Comparison of ENCODE assay signal across 7 cellular contexts in genomic region chr10:99432047-99432446, GRCh38. TPM values are rescaled to one million over a fixed set of nuclear protein-coding genes. Genes with fewer than 3 reads are reported as not detected.
A peak's percentile ranks its signal among the peaks of the same experiment; 100 is the strongest.
DNase-seq lines count a peak whose midpoint lies in the region; ATAC-seq and TF ChIP-seq lines count a peak whose summit lies in the region.

No MANE protein-coding gene starts in this region.

- H3K4me3 ChIP-seq in GM23248 (peak overlapping the region; percentile 100), OCI-LY3 (ENCODE audit: low read length) (peak overlapping the region; percentile 92; the same call in 1 of the 2 replicates), epithelial cell of esophagus (ENCODE audit: low read length) (peak overlapping the region; percentile 94), psoas muscle (peak overlapping the region; percentile 94)

- no peak for ATAC-seq in psoas muscle

- H3K4me1 ChIP-seq in GM23248 (ENCODE audit: insufficient read depth) (peaks cover 3% of the 10 kb centered on the region; the same call in 1 of the 2 replicates), OCI-LY3 (ENCODE audit: low read length) (peaks cover 12% of the 10 kb centered on the region), psoas muscle (peaks cover 59% of the 10 kb centered on the region)

- intact Hi-C loops in psoas muscle (cut with DNase I) = loop anchor here in 1 of 2 donors (5.0 kb wide), 1 partner anchor 40 kb away; no protein-coding TSS in a partner anchor

- H3K4me2 ChIP-seq in GM23248 (ENCODE audit: unreplicated experiment) (peak overlapping the region; percentile 99), OCI-LY3 (ENCODE audit: low read length) (peak overlapping the region; percentile 98)

- H3K9ac ChIP-seq in GM23248 = peak overlapping the region; percentile 96
- no peak overlapping the region for H3K9ac ChIP-seq in OCI-LY3 (ENCODE audit: low read length)

- no peaks in the 10 kb centered on the region for H4K20me1 ChIP-seq in GM23248 (ENCODE audit: insufficient read depth)
- no peaks in the 10 kb centered on the region for H4K20me1 ChIP-seq in OCI-LY3 (ENCODE audit: insufficient read depth, low read length)

- no peak for DNase-seq in GM23248
- DNase-seq in epithelial cell of esophagus (ENCODE audit: low read depth) = no peak
- DNase-seq in psoas muscle = no peak
- no peak for DNase-seq in DMS79 treated with DMSO at 0.1 percent for 48 hours (lab: John Stamatoyannopoulos, UW)
- DNase-seq in dedifferentiated amniotic fluid mesenchymal stem cell (ENCODE audit: extremely low spot score) = no peak
- DNase-seq in NCI-H1417 (lab: John Stamatoyannopoulos, UW) = no peak

- H3K27ac ChIP-seq in GM23248 (no peak overlapping the region), OCI-LY3 (ENCODE audit: low read length) (no peak overlapping the region), psoas muscle (peak overlapping the region; percentile 85)

- H3K36me3 ChIP-seq in GM23248 (ENCODE audit: low read depth) (no peaks in the 10 kb centered on the region), OCI-LY3 (replicated peaks; ENCODE audit: low read depth, low read length) (no peaks in the 10 kb centered on the region), psoas muscle (ENCODE audit: insufficient read depth in 1 of 2, low read depth in 1 of 2) (peaks cover 0 to 9% of the 10 kb centered on the region in 2 donors)

- H2AFZ ChIP-seq in GM23248 = no peak overlapping the region
- no peak overlapping the region for H2AFZ ChIP-seq in OCI-LY3 (ENCODE audit: low read depth, low read length)

- TF ChIP-seq CTCF in OCI-LY3 (IDR thresholded peaks at IDR 0.05; ENCODE audit: low read depth, low read length) (no peak), epithelial cell of esophagus (IDR thresholded peaks at IDR 0.05; ENCODE audit: insufficient read depth, low read depth, low read length, missing control alignments) (no peak), psoas muscle (IDR thresholded peaks at IDR 0.05) (no peak)

- WGBS in GM23248 (ENCODE audit: low coverage in 1 of 2, low lambda C conversion rate in 2 of 2, missing lambda C conversion rate in 2 of 2), 2 experiments = 89 to 91% methylated on average over 4 of the region's 4 CpGs
- WGBS in psoas muscle, 3 donors = 95 to 99% (median 96%) methylated on average over 4 of the region's 4 CpGs

- in situ Hi-C loops in GM23248 (cut with MboI) = loop anchor here (10.0 kb wide), 2 partner anchors 183 to 283 kb away; no protein-coding TSS in a partner anchor

- no peaks in the 10 kb centered on the region for H3F3A ChIP-seq in GM23248 (ENCODE audit: insufficient read depth)

- peaks cover 62% of the 10 kb centered on the region for H3K79me2 ChIP-seq in GM23248 (ENCODE audit: insufficient read depth)
- H3K79me2 ChIP-seq in OCI-LY3 (ENCODE audit: low read length) = peaks cover 16% of the 10 kb centered on the region

- H3K27me3 ChIP-seq in GM23248 (replicated peaks; ENCODE audit: insufficient read depth) = no peaks in the 10 kb centered on the region
- no peaks in the 10 kb centered on the region for H3K27me3 ChIP-seq in OCI-LY3 (ENCODE audit: low read depth, low read length)
- H3K27me3 ChIP-seq in psoas muscle (ENCODE audit: insufficient read depth in 3 of 3, low read length in 2 of 3) = no peaks in the 10 kb centered on the region

- H3K9me2 ChIP-seq in GM23248 (ENCODE audit: insufficient read depth) = no peaks in the 10 kb centered on the region

- H3K9me3 ChIP-seq in GM23248 (ENCODE audit: low read depth) = no peaks in the 10 kb centered on the region
- H3K9me3 ChIP-seq in OCI-LY3 (ENCODE audit: insufficient read depth, low read length) = no peaks in the 10 kb centered on the region
- H3K9me3 ChIP-seq in psoas muscle = no peaks in the 10 kb centered on the region

RNA-seq across cellular contexts. Expression of gene GOT1, which starts 1.6 kb away (rescaled TPM):
- 19.1 and 39.6 TPM in 2 replicates for total RNA-seq in GM23248 (2014; rRNA removed; shearing (Covaris generic))
- 62.7 and 63.7 TPM in 2 replicates for polyA plus RNA-seq in GM23248 (2016; fragmentation: Nextera tagmentation; extraction: Ambion mirVana)
- total RNA-seq in psoas muscle = 100 to 1,000 TPM in 3 of 4 donors, 10 to 100 TPM in 1; 98.9 to 381 (median 223) TPM
- polyA plus RNA-seq in psoas muscle = 100 to 1,000 TPM in 2 of 3 donors, 10 to 100 TPM in 1; 87.7 to 299 (median 208) TPM
